Comparison of ENCODE assay signal across 8 cellular contexts in genomic region chr15:52021128-52021671, GRCh38. TPM values are rescaled to one million over a fixed set of nuclear protein-coding genes. Genes with fewer than 3 reads are reported as not detected.
DNase-seq lines count a peak whose midpoint lies in the region; TF ChIP-seq lines count a peak whose summit lies in the region.

No MANE protein-coding gene starts in this region.

- 0% methylated on average over 4 of the region's 4 CpGs for WGBS in GM23248 (ENCODE audit: low coverage in 1 of 2, low lambda C conversion rate in 2 of 2, missing lambda C conversion rate in 2 of 2), 2 experiments

- H3K9me3 ChIP-seq in GM23248 (ENCODE audit: low read depth) (no peaks in the 10 kb centered on the region), parathyroid adenoma (ENCODE audit: control insufficient read depth, low read length) (no peaks in the 10 kb centered on the region)

- no peaks in the 10 kb centered on the region for H3K27me3 ChIP-seq in GM23248 (replicated peaks; ENCODE audit: insufficient read depth)
- no peaks in the 10 kb centered on the region for H3K27me3 ChIP-seq in parathyroid adenoma (ENCODE audit: control insufficient read depth, insufficient read depth, low read length)

- H3K9me3 Mint-ChIP-seq in type B pancreatic cell, result peaks cover 4% of the 10 kb centered on the region

- H3K4me3 Mint-ChIP-seq in type B pancreatic cell, result peak overlapping the region; percentile 98

- peaks cover 37% of the 10 kb centered on the region for H3F3A ChIP-seq in GM23248 (ENCODE audit: insufficient read depth)

- H3K4me3 ChIP-seq in AG10803 (ENCODE audit: low read length) (peak overlapping the region; percentile 94), GM23248 (peak overlapping the region; percentile 100), parathyroid adenoma (ENCODE audit: low read depth, low read length) (peak overlapping the region; percentile 72)

- H3K79me2 ChIP-seq in GM23248 (ENCODE audit: insufficient read depth) (peaks cover 64% of the 10 kb centered on the region), parathyroid adenoma (peaks cover 7% of the 10 kb centered on the region)

- H2AFZ ChIP-seq in GM23248 (no peak overlapping the region), parathyroid adenoma (no peak overlapping the region)

- H3K4me1 ChIP-seq in GM23248 (ENCODE audit: insufficient read depth) (peaks cover 21% of the 10 kb centered on the region), parathyroid adenoma (peaks cover 8% of the 10 kb centered on the region)

- peaks cover 30% of the 10 kb centered on the region for H3K4me1 Mint-ChIP-seq in type B pancreatic cell (ENCODE audit: unreplicated experiment)

- no peaks in the 10 kb centered on the region; the same call in 1 of the 2 replicates for H4K20me1 ChIP-seq in GM23248 (ENCODE audit: insufficient read depth)

- H3K9ac ChIP-seq in GM23248, result peak overlapping the region; percentile 100
- H3K9ac ChIP-seq in parathyroid adenoma, result no peak overlapping the region

- H3K4me2 ChIP-seq in GM23248 (ENCODE audit: unreplicated experiment), result peak overlapping the region; percentile 100
- H3K4me2 ChIP-seq in parathyroid adenoma (ENCODE audit: low read length), result peak overlapping the region; percentile 76

- peak; percentile 94 for DNase-seq in AG10803 (ENCODE audit: low read depth)
- DNase-seq in GM23248, result peak; percentile 96
- DNase-seq in activated T-helper 1 cell treated with Interleukin-2 at 50 U/mL for 16 hours (ENCODE audit: low read depth), result peak; percentile 35
- peak; percentile 95 for DNase-seq in fibroblast of the conjunctiva (ENCODE audit: low read depth)
- DNase-seq in type B pancreatic cell (ENCODE audit: extremely low spot score, unreplicated experiment), result no peak
- no peak for DNase-seq in NCI-H2107 treated with DMSO at 0.1 percent for 48 hours (lab: John Stamatoyannopoulos, UW; ENCODE audit: unreplicated experiment)

- peaks cover 3% of the 10 kb centered on the region for H3K36me3 Mint-ChIP-seq in type B pancreatic cell

- no peaks in the 10 kb centered on the region for H3K36me3 ChIP-seq in GM23248 (ENCODE audit: low read depth)
- no peaks in the 10 kb centered on the region for H3K36me3 ChIP-seq in parathyroid adenoma (ENCODE audit: control insufficient read depth, insufficient read depth, low read length)

- peaks cover 9% of the 10 kb centered on the region for H3K27me3 Mint-ChIP-seq in type B pancreatic cell

- H3K27ac Mint-ChIP-seq in type B pancreatic cell, result peak overlapping the region; percentile 98

- no peaks in the 10 kb centered on the region for H3K9me2 ChIP-seq in GM23248 (ENCODE audit: insufficient read depth)

- TF ChIP-seq CTCF in AG10803 (conservative IDR thresholded peaks at IDR 0.05; ENCODE audit: low read length) (no peak), parathyroid adenoma (IDR thresholded peaks at IDR 0.05) (no peak), type B pancreatic cell (conservative IDR thresholded peaks at IDR 0.05) (peak; percentile 62)

- H3K27ac ChIP-seq in GM23248 (peak overlapping the region; percentile 100), parathyroid adenoma (peak overlapping the region; percentile 86)

- in situ Hi-C loops in GM23248 (cut with MboI), result no loop called here

TF ChIP-seq in PFSK-1, 5 proteins besides CTCF, POLR2A, EP300 and RAD21:
- no peak for TF ChIP-seq FOXP2 (optimal IDR thresholded peaks at IDR 0.05; ENCODE audit: borderline replicate concordance, extremely low read depth, extremely low read length, insufficient read depth)
- TF ChIP-seq POLR2AphosphoS5 (IDR thresholded peaks at IDR 0.05; ENCODE audit: low read depth, low read length), result no peak
- no peak for TF ChIP-seq TAF1 (IDR thresholded peaks at IDR 0.05; ENCODE audit: borderline replicate concordance, insufficient read depth, low read length)
- TF ChIP-seq, protein P1, sequence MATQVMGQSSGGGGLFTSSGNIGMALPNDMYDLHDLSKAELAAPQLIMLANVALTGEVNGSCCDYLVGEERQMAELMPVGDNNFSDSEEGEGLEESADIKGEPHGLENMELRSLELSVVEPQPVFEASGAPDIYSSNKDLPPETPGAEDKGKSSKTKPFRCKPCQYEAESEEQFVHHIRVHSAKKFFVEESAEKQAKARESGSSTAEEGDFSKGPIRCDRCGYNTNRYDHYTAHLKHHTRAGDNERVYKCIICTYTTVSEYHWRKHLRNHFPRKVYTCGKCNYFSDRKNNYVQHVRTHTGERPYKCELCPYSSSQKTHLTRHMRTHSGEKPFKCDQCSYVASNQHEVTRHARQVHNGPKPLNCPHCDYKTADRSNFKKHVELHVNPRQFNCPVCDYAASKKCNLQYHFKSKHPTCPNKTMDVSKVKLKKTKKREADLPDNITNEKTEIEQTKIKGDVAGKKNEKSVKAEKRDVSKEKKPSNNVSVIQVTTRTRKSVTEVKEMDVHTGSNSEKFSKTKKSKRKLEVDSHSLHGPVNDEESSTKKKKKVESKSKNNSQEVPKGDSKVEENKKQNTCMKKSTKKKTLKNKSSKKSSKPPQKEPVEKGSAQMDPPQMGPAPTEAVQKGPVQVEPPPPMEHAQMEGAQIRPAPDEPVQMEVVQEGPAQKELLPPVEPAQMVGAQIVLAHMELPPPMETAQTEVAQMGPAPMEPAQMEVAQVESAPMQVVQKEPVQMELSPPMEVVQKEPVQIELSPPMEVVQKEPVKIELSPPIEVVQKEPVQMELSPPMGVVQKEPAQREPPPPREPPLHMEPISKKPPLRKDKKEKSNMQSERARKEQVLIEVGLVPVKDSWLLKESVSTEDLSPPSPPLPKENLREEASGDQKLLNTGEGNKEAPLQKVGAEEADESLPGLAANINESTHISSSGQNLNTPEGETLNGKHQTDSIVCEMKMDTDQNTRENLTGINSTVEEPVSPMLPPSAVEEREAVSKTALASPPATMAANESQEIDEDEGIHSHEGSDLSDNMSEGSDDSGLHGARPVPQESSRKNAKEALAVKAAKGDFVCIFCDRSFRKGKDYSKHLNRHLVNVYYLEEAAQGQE (IDR thresholded peaks at IDR 0.05; ENCODE audit: insufficient read depth in 1 of 2, low read depth in 2 of 2, low read length in 2 of 2), result no peak
- TF ChIP-seq SIN3A (IDR thresholded peaks at IDR 0.05; ENCODE audit: borderline replicate concordance, insufficient read depth, low read length), result peak; percentile 65; the same call in 1 of the 2 replicates

RNA-seq across cellular contexts. Expression of gene MAPK6, which starts 2.2 kb away (rescaled TPM):
- total RNA-seq in GM23248 (2014; rRNA removed; shearing (Covaris generic)), result 55.4 and 69.3 TPM in 2 replicates
- 36.0 and 36.5 TPM in 2 replicates for polyA plus RNA-seq in GM23248 (2016; fragmentation: Nextera tagmentation; extraction: Ambion mirVana)
- polyA plus RNA-seq in PFSK-1 (2012; ENCODE audit: insufficient read length, low read depth), result 47.4 TPM
- total RNA-seq in type B pancreatic cell (ENCODE audit: low replicate concordance), result 56.6 and 57.9 TPM in 2 replicates

RNA-seq across cellular contexts. Expression of gene LEO1, which starts 49.6 kb away (rescaled TPM):
- 28.1 and 33.6 TPM in 2 replicates for total RNA-seq in GM23248 (2014; rRNA removed; shearing (Covaris generic))
- polyA plus RNA-seq in GM23248 (2016; fragmentation: Nextera tagmentation; extraction: Ambion mirVana), result 34.1 and 36.0 TPM in 2 replicates
- polyA plus RNA-seq in PFSK-1 (2012; ENCODE audit: insufficient read length, low read depth), result 19.7 TPM
- 25.8 and 30.0 TPM in 2 replicates for total RNA-seq in type B pancreatic cell (ENCODE audit: low replicate concordance)

Comparison
In these comparisons a context has a peak if more than half of its experiments do, and no peak if none do; other contexts are left out.
1. DNase-seq: peak in AG10803 (single experiment), GM23248 (single experiment), activated T-helper 1 cell treated with Interleukin-2 at 50 U/mL for 16 hours (single experiment) and fibroblast of the conjunctiva (single experiment); none in type B pancreatic cell (single experiment) and NCI-H2107 treated with DMSO at 0.1 percent for 48 hours (single experiment).
2. Peak in every context shown above with its lines, with median percentiles within 50 percentile points of each other: H3K4me3 ChIP-seq.